Comparison of ENCODE assay signal across 16 cellular contexts in genomic region chr1:211309617-211310016, GRCh38. TPM values are rescaled to one million over a fixed set of nuclear protein-coding genes. Genes with fewer than 3 reads are reported as not detected.
DNase-seq lines count a peak whose midpoint lies in the region; ATAC-seq and TF ChIP-seq lines count a peak whose summit lies in the region.
"Had no signal": no experiment of that assay in that cellular context is flagged by ENCODE, and none has a peak within 500 bp of the region (broad histone marks: within the 10 kb centered on the region; RNA-seq: fewer than 3 reads in every experiment).

No MANE protein-coding gene starts in this region.

- DNase-seq in left ventricle myocardium inferior (no peak), right atrium auricular region (ENCODE audit: low spot score) (no peak), T-cell (no peak), left ventricle myocardium superior (no peak), NOMO-1 treated with DMSO at 0.1 percent for 48 hours (lab: John Stamatoyannopoulos, UW; ENCODE audit: unreplicated experiment) (no peak), GM13977 (ENCODE audit: low spot score) (no peak), trophoblast cell (no peak)
- DNase-seq: BE2C, DMS153, HCEC 1CT, MG63, NCI-H1105, NCI-H187 treated with DMSO at 0.1 percent for 48 hours, NCI-H446 treated with DMSO at 0.1 percent for 48 hours, NCI-H774 had no signal

- no peaks in the 10 kb centered on the region for H3K79me1 ChIP-seq in trophoblast cell (ENCODE audit: low read length)

- H3K4me3 ChIP-seq in left ventricle myocardium inferior: no peak overlapping the region
- H3K4me3 ChIP-seq in right atrium auricular region: no peak overlapping the region
- H3K4me3 ChIP-seq in trophoblast cell (ENCODE audit: low read depth, low read length): no peak overlapping the region
- H3K4me3 ChIP-seq: MG63 had no signal

- H3K79me2 ChIP-seq in trophoblast cell (ENCODE audit: control insufficient read depth, insufficient read depth, low read length, poor library complexity): no peaks in the 10 kb centered on the region

- no peak overlapping the region for H3K14ac ChIP-seq in trophoblast cell (ENCODE audit: low read length)

- no peak overlapping the region for H2BK120ac ChIP-seq in trophoblast cell (ENCODE audit: insufficient read depth, low read length, poor library complexity)

- CTCF ChIA-PET in T-cell (lab: Charles Lee): interaction anchor here in 1 of 2 donors (0.7 kb wide), 1 partner anchor 1917 kb away, joined by 3 read pairs; no protein-coding TSS in a partner anchor

- H4K8ac ChIP-seq in trophoblast cell (ENCODE audit: low read depth, low read length): no peak overlapping the region

- in situ Hi-C loops in GM13977 (cut with MboI; ENCODE audit: low pct_unique_long_range_greater_than_20kb, low sequenced_read_pairs, unreplicated experiment): no loop called here

- intact Hi-C loops in left ventricle myocardium inferior (cut with micrococcal nuclease): no loop called here
- intact Hi-C loops in left ventricle myocardium superior (cut with micrococcal nuclease): no loop called here

- H3K27me3 Mint-ChIP-seq in T-cell: no peaks in the 10 kb centered on the region

- POLR2A ChIA-PET in T-cell (lab: Charles Lee): no interaction called here

- peak overlapping the region; percentile 18 for H3K27ac ChIP-seq in left ventricle myocardium inferior (replicated peaks)
- peak overlapping the region in 1 of 2 donors; percentile 12 for H3K27ac ChIP-seq in right atrium auricular region
- H3K27ac ChIP-seq in trophoblast cell (ENCODE audit: low read depth, low read length): no peak overlapping the region

- H3K4me2 ChIP-seq in trophoblast cell (ENCODE audit: low read length): no peak overlapping the region

- WGBS in trophoblast cell (ENCODE audit: extremely low coverage, insufficient coverage, insufficient read length): no CpG with 5 or more reads among the region's 3 CpGs

- peaks cover 33% of the 10 kb centered on the region for H3K36me3 Mint-ChIP-seq in T-cell

- H3K18ac ChIP-seq in trophoblast cell (ENCODE audit: low read length): no peak overlapping the region

- H3K4me1 ChIP-seq in left ventricle myocardium inferior (peaks cover 33% of the 10 kb centered on the region), right atrium auricular region (peaks cover 0 to 5% of the 10 kb centered on the region in 2 donors), trophoblast cell (ENCODE audit: control insufficient read depth in 1 of 2, insufficient read depth in 2 of 2, low read length in 2 of 2) (no peaks in the 10 kb centered on the region)
- H3K4me1 ChIP-seq: BE2C had no signal

- peak overlapping the region; percentile 62 to 79 for H3K27ac Mint-ChIP-seq in T-cell

- peaks cover 0 to 21% (median 21%) of the 10 kb centered on the region in 3 donors for H3K4me1 Mint-ChIP-seq in T-cell

- H3K9me3 ChIP-seq in left ventricle myocardium inferior (replicated peaks) (no peaks in the 10 kb centered on the region), right atrium auricular region (no peaks in the 10 kb centered on the region), trophoblast cell (ENCODE audit: insufficient read depth, low read depth, low read length) (no peaks in the 10 kb centered on the region)
- H3K9me3 ChIP-seq: BE2C, MG63 had no signal

- no peak overlapping the region for H2BK5ac ChIP-seq in trophoblast cell (ENCODE audit: low read depth, low read length, poor library complexity)

- ATAC-seq in T-cell (replicated peaks in 1 of 4) (no peak), left ventricle myocardium superior (peak; percentile 74)
- ATAC-seq: HepG2 had no signal

- no peak overlapping the region for H2AK5ac ChIP-seq in trophoblast cell (ENCODE audit: low read length)

- H3K4me3 Mint-ChIP-seq in T-cell: no peak overlapping the region

- H3K23ac ChIP-seq in trophoblast cell (ENCODE audit: low read length): no peak overlapping the region

- H2BK12ac ChIP-seq in trophoblast cell (ENCODE audit: low read length): no peak overlapping the region

- H2AFZ ChIP-seq in trophoblast cell (ENCODE audit: insufficient read depth, low read length, poor library complexity): no peak overlapping the region

- H3K9me3 Mint-ChIP-seq in T-cell: no peaks in the 10 kb centered on the region

- H4K12ac ChIP-seq in trophoblast cell (ENCODE audit: low read depth, low read length): no peak overlapping the region

- TF ChIP-seq CTCF in left ventricle myocardium inferior (IDR thresholded peaks at IDR 0.05; ENCODE audit: borderline replicate concordance) (no peak), right atrium auricular region (IDR thresholded peaks at IDR 0.05) (no peak), GM13977 (IDR thresholded peaks at IDR 0.05; ENCODE audit: extremely low read depth, insufficient read depth, missing control alignments) (no peak)

- no peak overlapping the region for H3K9ac ChIP-seq in trophoblast cell (ENCODE audit: low read length)

- H3K27me3 ChIP-seq in left ventricle myocardium inferior (ENCODE audit: low read depth): no peaks in the 10 kb centered on the region
- H3K27me3 ChIP-seq in right atrium auricular region: no peaks in the 10 kb centered on the region
- no peaks in the 10 kb centered on the region for H3K27me3 ChIP-seq in trophoblast cell (ENCODE audit: insufficient read depth, low read length)
- H3K27me3 ChIP-seq: BE2C, MG63 had no signal

- H3K36me3 ChIP-seq in left ventricle myocardium inferior (peaks cover 53% of the 10 kb centered on the region), right atrium auricular region (peaks cover 25% of the 10 kb centered on the region), trophoblast cell (ENCODE audit: control insufficient read depth in 1 of 2, insufficient read depth in 2 of 2, low read length in 2 of 2) (peaks cover 7 to 14% of the 10 kb centered on the region in 2 experiments)

- no peak overlapping the region for H3K4ac ChIP-seq in trophoblast cell (ENCODE audit: low read depth, low read length)

- H4K91ac ChIP-seq in trophoblast cell (ENCODE audit: low read depth, low read length): no peak overlapping the region

RNA-seq across cellular contexts. Expression of gene TRAF5, which starts 17.0 kb away (rescaled TPM):
- 1.5 TPM for total RNA-seq in left ventricle myocardium inferior
- 1 to 10 TPM; 2.1 to 2.4 TPM for total RNA-seq in right atrium auricular region
- total RNA-seq in T-cell: 10 to 100 TPM; 49.5 to 64.5 (median 57.2) TPM
- 2.4 TPM for total RNA-seq in left ventricle myocardium superior
- 4.9 TPM in 2 replicates for polyA plus RNA-seq in trophoblast cell (2013)

RNA-seq across cellular contexts. Expression of gene RCOR3, which starts 50.5 kb away (rescaled TPM):
- total RNA-seq in left ventricle myocardium inferior: 48.3 TPM
- total RNA-seq in right atrium auricular region: 10 to 100 TPM; 24.0 to 34.9 TPM
- 10 to 100 TPM; 58.2 to 72.4 (median 62.2) TPM for total RNA-seq in T-cell
- total RNA-seq in left ventricle myocardium superior: 53.0 TPM
- polyA plus RNA-seq in trophoblast cell (2013): 39.1 and 39.8 TPM in 2 replicates

Comparison
In these comparisons a context has a peak if more than half of its experiments do, and no peak if none do; other contexts are left out.
1. RNA of gene TRAF5, which starts 17.0 kb away (total RNA-seq): 49.5 to 64.5 TPM in T-cell; 2.1 to 2.4 TPM in right atrium auricular region, 2.4 TPM in left ventricle myocardium superior (single experiment) and 1.5 TPM in left ventricle myocardium inferior (single experiment); every median in the first group is over 10 times any median in the second.